35 cellular contexts compared by ENCODE assay signal in genomic region chr10:114243661-114244060, GRCh38. TPM values are rescaled to one million over a fixed set of nuclear protein-coding genes. Genes with fewer than 3 reads are reported as not detected.
"Had no signal": no experiment of that assay in that cellular context is flagged by ENCODE, and none has a peak within 500 bp of the region (broad histone marks: within the 10 kb centered on the region; RNA-seq: fewer than 3 reads in every experiment).

No MANE protein-coding gene starts in this region.

- H3K36me3 Mint-ChIP-seq: activated CD4-positive, alpha-beta memory T cell treated with anti-CD3 and anti-CD28 coated beads for 36 hours; activated CD8-positive, alpha-beta memory T cell treated with anti-CD3 and anti-CD28 coated beads, Interleukin-2, amount 10 ng/mL, durations not matched to agents 7 days and 5 days; activated naive CD4-positive, alpha-beta T cell treated with anti-CD3 and anti-CD28 coated beads, Interleukin-2, amount 10 ng/mL, durations not matched to agents 7 days and 5 days; activated naive CD8-positive, alpha-beta T cell; brain had no signal

- H3K27ac Mint-ChIP-seq: activated CD4-positive, alpha-beta memory T cell treated with anti-CD3 and anti-CD28 coated beads for 36 hours; activated CD4-positive, alpha-beta T cell treated with anti-CD3 and anti-CD28 coated beads for 36 hours; activated CD8-positive, alpha-beta memory T cell treated with anti-CD3 and anti-CD28 coated beads, Interleukin-2, amount 10 ng/mL, durations not matched to agents 7 days and 5 days; activated naive CD4-positive, alpha-beta T cell treated with anti-CD3 and anti-CD28 coated beads, Interleukin-2, amount 10 ng/mL, durations not matched to agents 7 days and 5 days; activated naive CD8-positive, alpha-beta T cell; activated naive CD8-positive, alpha-beta T cell treated with anti-CD3 and anti-CD28 coated beads, Interleukin-2, amount 50 U/mL, for 24 hours; brain had no signal

- H3K4me3 Mint-ChIP-seq: activated CD4-positive, alpha-beta memory T cell treated with anti-CD3 and anti-CD28 coated beads for 36 hours; activated CD4-positive, alpha-beta T cell treated with anti-CD3 and anti-CD28 coated beads for 36 hours; activated CD8-positive, alpha-beta memory T cell treated with anti-CD3 and anti-CD28 coated beads, Interleukin-2, amount 10 ng/mL, durations not matched to agents 7 days and 5 days; activated naive CD4-positive, alpha-beta T cell treated with anti-CD3 and anti-CD28 coated beads, Interleukin-2, amount 10 ng/mL, durations not matched to agents 7 days and 5 days; activated naive CD8-positive, alpha-beta T cell; activated naive CD8-positive, alpha-beta T cell treated with anti-CD3 and anti-CD28 coated beads, Interleukin-2, amount 50 U/mL, for 24 hours; brain had no signal

- DNase-seq: activated CD4-positive, alpha-beta memory T cell treated with anti-CD3 and anti-CD28 coated beads for 36 hours; activated CD4-positive, alpha-beta T cell treated with anti-CD3 and anti-CD28 coated beads for 36 hours; activated CD4-positive, alpha-beta T cell treated with anti-CD3 and anti-CD28 coated beads, Interleukin-2, amount 50 U/mL, for 1 hour; activated CD8-positive, alpha-beta memory T cell treated with anti-CD3 and anti-CD28 coated beads for 24 hours; activated CD8-positive, alpha-beta memory T cell treated with anti-CD3 and anti-CD28 coated beads, Interleukin-2, amount 10 ng/mL, durations not matched to agents 7 days and 5 days; activated CD8-positive, alpha-beta memory T cell treated with anti-CD3 and anti-CD28 coated beads, Interleukin-2, amount 50 U/mL, for 48 hours; activated effector memory CD4-positive, alpha-beta T cell treated with Interleukin-2 at 50 U/mL for 16 hours; activated naive CD4-positive, alpha-beta T cell treated with anti-CD3 and anti-CD28 coated beads, Interleukin-2, amount 10 ng/mL, durations not matched to agents 7 days and 5 days; activated naive CD8-positive, alpha-beta T cell treated with anti-CD3 and anti-CD28 coated beads, Interleukin-2, amount 50 U/mL, for 24 hours; activated T-cell treated with anti-CD3 and anti-CD28 coated beads, Interleukin-2, amount 50 U/mL, for 48 hours; anterior cingulate cortex; central memory CD4-positive, alpha-beta T cell; IMR-90; NCI-H1048; NCI-H1105 treated with DMSO at 0.1 percent for 48 hours; NCI-H1436; NCI-H1694 treated with DMSO at 0.1 percent for 48 hours; NCI-H2029; NCI-H345; NCI-H524 treated with DMSO at 0.1 percent for 48 hours; NK-92 treated with Interleukin-12 subunit alpha and Interleukin-12 subunit beta, amount 100 ng/mL, for 24 hours; PC-3; Peyer's patch; Right ventricle myocardium superior; RPMI8226; SJCRH30; T1000 had no signal

- H3K27ac ChIP-seq: Peyer's patch, SJCRH30, SK-N-MC had no signal

- H3K9me3 ChIP-seq: Peyer's patch, SJCRH30 had no signal

- H3K27me3 ChIP-seq: Peyer's patch, SJCRH30 had no signal

- H3K4me1 Mint-ChIP-seq: activated CD4-positive, alpha-beta T cell treated with anti-CD3 and anti-CD28 coated beads for 36 hours had no signal

- H3K36me3 ChIP-seq: Peyer's patch, SJCRH30 had no signal

- H3K4me3 ChIP-seq: K562, Peyer's patch, SJCRH30, SK-N-MC had no signal

- H3K9me3 Mint-ChIP-seq: activated CD4-positive, alpha-beta memory T cell treated with anti-CD3 and anti-CD28 coated beads for 36 hours; activated naive CD4-positive, alpha-beta T cell treated with anti-CD3 and anti-CD28 coated beads, Interleukin-2, amount 10 ng/mL, durations not matched to agents 7 days and 5 days; activated naive CD8-positive, alpha-beta T cell treated with anti-CD3 and anti-CD28 coated beads, Interleukin-2, amount 50 U/mL, for 24 hours had no signal

RNA-seq across cellular contexts. Expression of gene VWA2, which starts 4.6 kb away (rescaled TPM):
- total RNA-seq: activated CD4-positive, alpha-beta T cell treated with anti-CD3 and anti-CD28 coated beads for 36 hours; activated CD8-positive, alpha-beta memory T cell treated with anti-CD3 and anti-CD28 coated beads, Interleukin-2, amount 10 ng/mL, durations not matched to agents 7 days and 5 days; IMR-90; K562; M059J; NCI-H460; PC-3; SJCRH30; T-helper 1 cell treated with Interleukin-12 subunit alpha and Interleukin-12 subunit beta and Interleukin-4 antibody, amounts not matched to agents 30 ng/mL and 1 ng/mL, for 36 hours; T-helper 2 cell treated with Interferon-gamma antibody and Interleukin-4, amounts not matched to agents 100 ng/mL and 5 ng/mL, for 36 hours had no signal
- polyA plus RNA-seq: IMR-90, K562 had no signal
